ENCODE assay signal across 13 cellular contexts in the genomic region with DNA sequence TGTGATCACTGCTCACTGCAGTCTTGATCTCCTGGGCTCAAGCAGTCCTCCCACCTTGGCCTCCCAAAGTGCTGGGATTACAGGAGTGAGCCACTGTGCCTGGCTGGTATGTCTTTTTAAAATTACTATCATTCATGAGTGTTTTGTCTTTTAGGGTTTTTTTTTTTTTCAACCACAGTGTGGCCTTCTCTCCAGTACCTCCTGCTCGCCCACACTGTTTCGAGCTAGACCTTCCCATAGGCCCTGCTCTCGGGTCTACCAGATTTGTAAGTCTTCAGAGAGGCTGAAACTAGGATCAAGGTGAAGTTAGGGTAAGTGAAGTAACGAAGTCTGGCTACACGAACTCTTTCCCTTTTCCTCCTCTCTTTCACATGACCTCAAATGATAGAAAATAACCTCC. TPM values are rescaled to one million over a fixed set of nuclear protein-coding genes. Genes with fewer than 3 reads are reported as not detected.
DNase-seq lines count a peak whose midpoint lies in the region; ATAC-seq and TF ChIP-seq lines count a peak whose summit lies in the region.
"Had no signal": no experiment of that assay in that cellular context is flagged by ENCODE, and none has a peak within 500 bp of the region (broad histone marks: within the 10 kb centered on the region; RNA-seq: fewer than 3 reads in every experiment).

No MANE protein-coding gene starts in this region.

- peak in 1 of 3 donors; percentile 48 for DNase-seq in CD4-positive, CD25-positive, alpha-beta regulatory T cell
- DNase-seq in HL-60 (ENCODE audit: low read depth in 1 of 2, low spot score in 1 of 2) (no peak), COLO668 (lab: John Stamatoyannopoulos, UW; ENCODE audit: unreplicated experiment) (no peak), SHP77 treated with DMSO at 0.1 percent for 48 hours (lab: John Stamatoyannopoulos, UW) (no peak), NCI-H69 (lab: John Stamatoyannopoulos, UW) (no peak), NCI-H1694 treated with DMSO at 0.1 percent for 48 hours (lab: John Stamatoyannopoulos, UW) (no peak)
- peak; percentile 33 for DNase-seq in activated naive CD4-positive, alpha-beta T cell treated with anti-CD3 and anti-CD28 coated beads, Interleukin-2, amount 10 ng/mL, durations not matched to agents 7 days and 5 days
- DNase-seq: KBM-7, NCI-H510A treated with DMSO at 0.1 percent for 48 hours had no signal

- H3K27me3 Mint-ChIP-seq in CD4-positive, CD25-positive, alpha-beta regulatory T cell = no peaks in the 10 kb centered on the region
- no peaks in the 10 kb centered on the region for H3K27me3 Mint-ChIP-seq in activated naive CD4-positive, alpha-beta T cell treated with anti-CD3 and anti-CD28 coated beads, Interleukin-2, amount 10 ng/mL, durations not matched to agents 7 days and 5 days

- peak overlapping the region; percentile 95 for H3K27ac ChIP-seq in CD4-positive, CD25-positive, alpha-beta regulatory T cell (ENCODE audit: insufficient read depth, low read length, poor library complexity, severe bottlenecking)
- peak overlapping the region; percentile 97 for H3K27ac ChIP-seq in HL-60 (replicated peaks)
- peak overlapping the region; percentile 98 for H3K27ac ChIP-seq in neutrophil

- CTCF ChIA-PET in activated naive CD4-positive, alpha-beta T cell treated with anti-CD3 and anti-CD28 coated beads, Interleukin-2, amount 10 ng/mL, durations not matched to agents 7 days and 5 days (lab: Charles Lee) = interaction anchor here (1.6 to 7.9 kb wide), 3 partner anchors 19 to 104 kb away, joined by 4 to 50 read pairs (median 5); a partner anchor contains a TSS

- peaks cover 0 to 1% (median 0%) of the 10 kb centered on the region in 7 donors for H3K9me3 Mint-ChIP-seq in CD4-positive, CD25-positive, alpha-beta regulatory T cell
- H3K9me3 Mint-ChIP-seq in activated naive CD4-positive, alpha-beta T cell treated with anti-CD3 and anti-CD28 coated beads, Interleukin-2, amount 10 ng/mL, durations not matched to agents 7 days and 5 days = peaks cover 3% of the 10 kb centered on the region

- peaks cover 39% of the 10 kb centered on the region for H3K36me3 Mint-ChIP-seq in CD4-positive, CD25-positive, alpha-beta regulatory T cell
- peaks cover 55% of the 10 kb centered on the region for H3K36me3 Mint-ChIP-seq in activated naive CD4-positive, alpha-beta T cell treated with anti-CD3 and anti-CD28 coated beads, Interleukin-2, amount 10 ng/mL, durations not matched to agents 7 days and 5 days

- TF ChIP-seq CTCF in HL-60 (IDR thresholded peaks at IDR 0.05; ENCODE audit: insufficient read depth, low read length) (no peak), neutrophil (IDR thresholded peaks at IDR 0.05) (no peak)

- no peaks in the 10 kb centered on the region for H3K27me3 ChIP-seq in CD4-positive, CD25-positive, alpha-beta regulatory T cell (ENCODE audit: control insufficient read depth, insufficient read depth, low read length)
- H3K27me3 ChIP-seq in HL-60 (ENCODE audit: insufficient read depth, poor library complexity, severe bottlenecking) = no peaks in the 10 kb centered on the region
- no peaks in the 10 kb centered on the region for H3K27me3 ChIP-seq in neutrophil

- peaks cover 13 to 90% (median 65%) of the 10 kb centered on the region in 4 donors for H3K4me1 Mint-ChIP-seq in CD4-positive, CD25-positive, alpha-beta regulatory T cell
- H3K4me1 Mint-ChIP-seq in activated naive CD4-positive, alpha-beta T cell treated with anti-CD3 and anti-CD28 coated beads, Interleukin-2, amount 10 ng/mL, durations not matched to agents 7 days and 5 days = peaks cover 92% of the 10 kb centered on the region

- peak overlapping the region; percentile 99 for H3K4me3 ChIP-seq in CD4-positive, CD25-positive, alpha-beta regulatory T cell (ENCODE audit: low read depth, low read length)
- H3K4me3 ChIP-seq in HL-60 (replicated peaks; ENCODE audit: insufficient read depth, low read length) = peak overlapping the region; percentile 49
- H3K4me3 ChIP-seq in neutrophil (ENCODE audit: low read depth in 1 of 2, low read length in 1 of 2) = peak overlapping the region; percentile 87 to 94
- H3K4me3 ChIP-seq: lung had no signal

- peaks cover 10% of the 10 kb centered on the region for H3K36me3 ChIP-seq in CD4-positive, CD25-positive, alpha-beta regulatory T cell (ENCODE audit: control insufficient read depth, insufficient read depth, low read length)
- H3K36me3 ChIP-seq in neutrophil = no peaks in the 10 kb centered on the region

- peak overlapping the region; percentile 88 to 100 (median 89) for H3K27ac Mint-ChIP-seq in CD4-positive, CD25-positive, alpha-beta regulatory T cell
- peak overlapping the region; percentile 94 for H3K27ac Mint-ChIP-seq in activated naive CD4-positive, alpha-beta T cell treated with anti-CD3 and anti-CD28 coated beads, Interleukin-2, amount 10 ng/mL, durations not matched to agents 7 days and 5 days

- no peak for ATAC-seq in CD4-positive, CD25-positive, alpha-beta regulatory T cell (ENCODE audit: low read depth in 2 of 2)

- H3K4me1 ChIP-seq in CD4-positive, CD25-positive, alpha-beta regulatory T cell (ENCODE audit: control insufficient read depth, insufficient read depth, low read length, poor library complexity, severe bottlenecking) = peaks cover 97% of the 10 kb centered on the region
- H3K4me1 ChIP-seq in neutrophil (ENCODE audit: control insufficient read depth in 1 of 2, insufficient read depth in 1 of 2, low read depth in 1 of 2, low read length in 1 of 2) = peaks cover 85 to 98% of the 10 kb centered on the region in 2 experiments

- H3K9me3 ChIP-seq in CD4-positive, CD25-positive, alpha-beta regulatory T cell (ENCODE audit: control insufficient read depth in 2 of 2, low read length in 2 of 2) = no peaks in the 10 kb centered on the region
- no peaks in the 10 kb centered on the region for H3K9me3 ChIP-seq in neutrophil

- peak overlapping the region; percentile 98 to 100 (median 99) for H3K4me3 Mint-ChIP-seq in CD4-positive, CD25-positive, alpha-beta regulatory T cell
- H3K4me3 Mint-ChIP-seq in activated naive CD4-positive, alpha-beta T cell treated with anti-CD3 and anti-CD28 coated beads, Interleukin-2, amount 10 ng/mL, durations not matched to agents 7 days and 5 days = peak overlapping the region; percentile 98

RNA-seq across cellular contexts. Expression of a gene that starts 1.5 kb away (rescaled TPM):
- 273 TPM for total RNA-seq in CD4-positive, CD25-positive, alpha-beta regulatory T cell
- polyA plus RNA-seq in CD4-positive, CD25-positive, alpha-beta regulatory T cell = 100 to 1,000 TPM; 204 to 255 (median 228) TPM
- total RNA-seq: SK-MEL-5 had no signal

RNA-seq across cellular contexts. Expression of a gene that starts 24.0 kb away (rescaled TPM):
- not detected for total RNA-seq in CD4-positive, CD25-positive, alpha-beta regulatory T cell
- 1 to 10 TPM in 3 of 4 donors, under 1 TPM in 1; 0.25 to 2.0 (median 1.4) TPM for polyA plus RNA-seq in CD4-positive, CD25-positive, alpha-beta regulatory T cell
- total RNA-seq: lung, SK-MEL-5, subcutaneous adipose tissue had no signal

RNA-seq across cellular contexts. Expression of a gene that starts 52.2 kb away (rescaled TPM):
- total RNA-seq in CD4-positive, CD25-positive, alpha-beta regulatory T cell = 3.4 TPM
- 10 to 100 TPM in 2 of 4 donors, 1 to 10 TPM in 2; 5.7 to 13.5 (median 8.7) TPM for polyA plus RNA-seq in CD4-positive, CD25-positive, alpha-beta regulatory T cell

Comparison
In these comparisons a context has a peak if more than half of its experiments do, and no peak if none do; other contexts are left out.
1. H3K4me3 ChIP-seq: peak in every context shown above with its lines; median percentile 99 in CD4-positive, CD25-positive, alpha-beta regulatory T cell; 90 in neutrophil; 49 in HL-60.